Comparison of ENCODE assay signal across 19 cellular contexts in genomic region chr15:34325368-34325767, GRCh38. TPM values are rescaled to one million over a fixed set of nuclear protein-coding genes. Genes with fewer than 3 reads are reported as not detected.
A peak's percentile ranks its signal among the peaks of the same experiment; 100 is the strongest.
DNase-seq lines count a peak whose midpoint lies in the region; ATAC-seq and TF ChIP-seq lines count a peak whose summit lies in the region.
"Had no signal": no experiment of that assay in that cellular context is flagged by ENCODE, and none has a peak within 500 bp of the region (broad histone marks: within the 10 kb centered on the region; RNA-seq: fewer than 3 reads in every experiment).

No MANE protein-coding gene starts in this region.

- H3K27me3 ChIP-seq in Loucy (ENCODE audit: insufficient read depth, low read length, poor library complexity, severe bottlenecking) (no peaks in the 10 kb centered on the region), ascending aorta (no peaks in the 10 kb centered on the region)

- no TSS peak for BruUV-seq in OCI-LY7 (replicated peaks; lab: Mats Ljungman, UMichigan)

- no peaks in the 10 kb centered on the region for H3F3A ChIP-seq in Loucy (ENCODE audit: low read depth)

- TF ChIP-seq CTCF in Loucy (conservative IDR thresholded peaks at IDR 0.05; ENCODE audit: low read length) = no peak
- TF ChIP-seq CTCF in ascending aorta (IDR thresholded peaks at IDR 0.05) = no peak
- no peak for TF ChIP-seq CTCF in OCI-LY7 (conservative IDR thresholded peaks at IDR 0.05; ENCODE audit: low read length)

- H3K9me3 Mint-ChIP-seq in activated T-cell treated with anti-CD3 and anti-CD28 coated beads, Interleukin-2, amount 50 U/mL, for 24 hours = peaks cover 3% of the 10 kb centered on the region
- H3K9me3 Mint-ChIP-seq in stimulated activated naive CD8-positive, alpha-beta T cell treated with anti-CD3 and anti-CD28 coated beads, Interleukin-15, amount 100 ng/mL, for 72 hours = peaks cover 0 to 6% of the 10 kb centered on the region in 2 donors
- H3K9me3 Mint-ChIP-seq: CD4-positive, alpha-beta memory T cell had no signal

- peak overlapping the region; percentile 86 for H3K27ac Mint-ChIP-seq in activated T-cell treated with anti-CD3 and anti-CD28 coated beads, Interleukin-2, amount 50 U/mL, for 24 hours
- H3K27ac Mint-ChIP-seq in stimulated activated naive CD8-positive, alpha-beta T cell treated with anti-CD3 and anti-CD28 coated beads, Interleukin-15, amount 100 ng/mL, for 72 hours = peak overlapping the region in 1 of 2 donors; percentile 67

- H3K4me2 ChIP-seq in Loucy (ENCODE audit: low read depth, low read length, poor library complexity, severe bottlenecking) = peak overlapping the region; percentile 75
- no peak overlapping the region for H3K4me2 ChIP-seq in OCI-LY7 (ENCODE audit: low read length)
- H3K4me2 ChIP-seq: A549 had no signal

- H3K27ac ChIP-seq in ascending aorta (peak overlapping the region; percentile 49 to 60), OCI-LY7 (ENCODE audit: low read depth, low read length, poor library complexity, severe bottlenecking) (no peak overlapping the region)
- H3K27ac ChIP-seq: A549, HL-60 had no signal

- H3K4me1 ChIP-seq in Loucy (ENCODE audit: insufficient read depth, low read length, poor library complexity, severe bottlenecking) (peaks cover 50% of the 10 kb centered on the region), ascending aorta (peaks cover 0 to 9% of the 10 kb centered on the region in 2 donors), OCI-LY7 (ENCODE audit: insufficient read depth, low read length, poor library complexity, severe bottlenecking) (peaks cover 6% of the 10 kb centered on the region)
- H3K4me1 ChIP-seq: A549 had no signal

- H3K4me3 Mint-ChIP-seq in activated T-cell treated with anti-CD3 and anti-CD28 coated beads, Interleukin-2, amount 50 U/mL, for 24 hours = no peak overlapping the region
- H3K4me3 Mint-ChIP-seq in stimulated activated naive CD8-positive, alpha-beta T cell treated with anti-CD3 and anti-CD28 coated beads, Interleukin-15, amount 100 ng/mL, for 72 hours = peak overlapping the region; percentile 51 to 70

- H3K9me2 ChIP-seq in Loucy (replicated peaks; ENCODE audit: low read depth, low read length) = no peaks in the 10 kb centered on the region
- no peaks in the 10 kb centered on the region for H3K9me2 ChIP-seq in OCI-LY7 (ENCODE audit: insufficient read depth, low read length)

- H3K4me3 ChIP-seq in Loucy (ENCODE audit: low read length, poor library complexity, severe bottlenecking) (peak overlapping the region; percentile 84), ascending aorta (no peak overlapping the region), OCI-LY7 (ENCODE audit: low read depth, low read length, poor library complexity, severe bottlenecking) (no peak overlapping the region)
- H3K4me3 ChIP-seq: A549, K562 had no signal

- H2AFZ ChIP-seq in Loucy (ENCODE audit: low read length) (no peak overlapping the region), OCI-LY7 (ENCODE audit: low read length) (no peak overlapping the region)

- no peak for ATAC-seq in stimulated activated naive CD8-positive, alpha-beta T cell treated with anti-CD3 and anti-CD28 coated beads, Interleukin-15, amount 100 ng/mL, for 72 hours
- ATAC-seq: A549, K562 had no signal

- CTCF ChIA-PET in OCI-LY7 (lab: Charles Lee; ENCODE audit: unreplicated experiment) = no interaction called here

- peaks cover 99% of the 10 kb centered on the region for H3K79me2 ChIP-seq in Loucy (ENCODE audit: insufficient read depth, low read length)
- no peaks in the 10 kb centered on the region for H3K79me2 ChIP-seq in OCI-LY7 (ENCODE audit: insufficient read depth, low read depth, low read length)

- H4K20me1 ChIP-seq in Loucy (ENCODE audit: insufficient read depth, low read length, poor library complexity, severe bottlenecking) (no peaks in the 10 kb centered on the region), OCI-LY7 (ENCODE audit: insufficient read depth, low read length) (no peaks in the 10 kb centered on the region)

- DNase-seq in activated T-cell treated with anti-CD3 and anti-CD28 coated beads, Interleukin-2, amount 50 U/mL, for 24 hours = no peak
- DNase-seq in activated T-cell treated with anti-CD3 and anti-CD28 coated beads, Interleukin-2, amount 50 U/mL, for 48 hours = no peak
- DNase-seq in ascending aorta (ENCODE audit: low spot score in 2 of 2) (no peak), mucosa of gallbladder (ENCODE audit: low spot score) (no peak), OCI-LY7 (ENCODE audit: low spot score) (no peak), NCI-H2107 (lab: John Stamatoyannopoulos, UW) (no peak)
- no peak for DNase-seq in stimulated activated naive CD8-positive, alpha-beta T cell treated with anti-CD3 and anti-CD28 coated beads, Interleukin-15, amount 100 ng/mL, for 72 hours
- DNase-seq: CD4-positive, alpha-beta memory T cell; DND-41; GDM1; NCI-H1092; NCI-H345; NCI-H526 treated with DMSO at 0.1 percent for 48 hours; NK-92 treated with Interleukin-12 subunit alpha and Interleukin-12 subunit beta, amount 100 ng/mL, for 24 hours had no signal

- POLR2A ChIA-PET in OCI-LY7 (lab: Charles Lee) = interaction anchor here (1.0 to 1.5 kb wide), 3 partner anchors 9 to 18 kb away, joined by 3 to 4 read pairs (median 3); partner anchors contain the start of genes NOP10 and NUTM1

- intact Hi-C loops in ascending aorta (cut with DNase I) = no loop called here
- intact Hi-C loops in OCI-LY7 (cut with micrococcal nuclease; ENCODE audit: unreplicated experiment) = no loop called here

- no peaks in the 10 kb centered on the region for H3K27me3 Mint-ChIP-seq in activated T-cell treated with anti-CD3 and anti-CD28 coated beads, Interleukin-2, amount 50 U/mL, for 24 hours
- no peaks in the 10 kb centered on the region for H3K27me3 Mint-ChIP-seq in stimulated activated naive CD8-positive, alpha-beta T cell treated with anti-CD3 and anti-CD28 coated beads, Interleukin-15, amount 100 ng/mL, for 72 hours
- H3K27me3 Mint-ChIP-seq: CD4-positive, alpha-beta memory T cell had no signal

- H3K4me1 Mint-ChIP-seq in activated T-cell treated with anti-CD3 and anti-CD28 coated beads, Interleukin-2, amount 50 U/mL, for 24 hours (ENCODE audit: low read depth) = peaks cover 77% of the 10 kb centered on the region
- peaks cover 64% of the 10 kb centered on the region for H3K4me1 Mint-ChIP-seq in stimulated activated naive CD8-positive, alpha-beta T cell treated with anti-CD3 and anti-CD28 coated beads, Interleukin-15, amount 100 ng/mL, for 72 hours

- H3K36me3 ChIP-seq in Loucy (ENCODE audit: insufficient read depth, low read length) (peaks cover 5% of the 10 kb centered on the region), ascending aorta (no peaks in the 10 kb centered on the region), OCI-LY7 (ENCODE audit: insufficient read depth, low read length) (no peaks in the 10 kb centered on the region)

- H3K9me3 ChIP-seq in Loucy (ENCODE audit: insufficient read depth, low read depth, low read length) (no peaks in the 10 kb centered on the region), ascending aorta (no peaks in the 10 kb centered on the region), OCI-LY7 (ENCODE audit: low read length) (no peaks in the 10 kb centered on the region)
- H3K9me3 ChIP-seq: A549 had no signal

- H3K9ac ChIP-seq in Loucy (ENCODE audit: low read depth, low read length, poor library complexity, severe bottlenecking) = peak overlapping the region; percentile 11

- peaks cover 5% of the 10 kb centered on the region for H3K36me3 Mint-ChIP-seq in activated T-cell treated with anti-CD3 and anti-CD28 coated beads, Interleukin-2, amount 50 U/mL, for 24 hours (ENCODE audit: low read depth)
- H3K36me3 Mint-ChIP-seq: CD4-positive, alpha-beta memory T cell had no signal

RNA-seq across cellular contexts. Expression of gene SLC12A6, which starts 12.2 kb away (rescaled TPM):
- total RNA-seq in ascending aorta (65.8 TPM), mucosa of gallbladder (18.3 TPM), OCI-LY7 (2022) (14.9 and 16.1 TPM in 2 replicates)
- 8.9 and 11.5 TPM in 2 replicates for total RNA-seq in OCI-LY7 (2014; rRNA removed; shearing (Covaris generic))

RNA-seq across cellular contexts. Expression of gene NOP10, which starts 17.6 kb away (rescaled TPM):
- total RNA-seq in ascending aorta (212 TPM), mucosa of gallbladder (116 TPM), OCI-LY7 (2022) (125 and 130 TPM in 2 replicates)
- 115 and 191 TPM in 2 replicates for total RNA-seq in OCI-LY7 (2014; rRNA removed; shearing (Covaris generic))

RNA-seq across cellular contexts. Expression of gene NUTM1, which starts 17.7 kb away (rescaled TPM):
- total RNA-seq in ascending aorta (not detected), mucosa of gallbladder (not detected), OCI-LY7 (2022) (not detected in 2 replicates)
- total RNA-seq in OCI-LY7 (2014; rRNA removed; shearing (Covaris generic)) = not detected in 2 replicates
- total RNA-seq: CD4-positive, alpha-beta memory T cell; H4 had no signal

RNA-seq across cellular contexts. Expression of gene LPCAT4, which starts 41.6 kb away (rescaled TPM):
- 113 TPM for total RNA-seq in ascending aorta
- 97.9 TPM for total RNA-seq in mucosa of gallbladder
- total RNA-seq in OCI-LY7 (2014; rRNA removed; shearing (Covaris generic)) = 27.8 and 44.3 TPM in 2 replicates
- 74.5 and 84.4 TPM in 2 replicates for total RNA-seq in OCI-LY7 (2022)
